In the genomic region with DNA sequence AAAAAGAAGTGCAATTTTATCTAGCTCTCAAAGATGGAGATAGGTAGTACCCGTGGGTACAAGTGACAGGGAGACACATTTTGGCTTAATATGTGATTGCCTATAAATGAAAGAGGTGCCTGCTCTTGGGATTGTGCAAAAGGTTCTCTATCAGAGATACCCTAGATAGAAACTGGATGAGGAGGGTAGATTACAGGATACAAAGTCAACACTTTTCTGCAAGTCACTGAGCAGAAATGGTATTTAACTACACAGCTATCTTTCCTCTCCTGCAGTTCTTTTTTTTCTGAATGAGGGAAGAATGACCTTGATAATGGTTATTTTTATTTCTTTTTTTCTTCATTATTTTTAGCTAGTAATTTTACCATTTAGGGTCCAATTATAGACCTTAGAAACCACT, we compare ENCODE assay signal across 29 cellular contexts.
"Had no signal": no experiment of that assay in that cellular context is flagged by ENCODE, and none has a peak within 500 bp of the region (broad histone marks: within the 10 kb centered on the region; RNA-seq: fewer than 3 reads in every experiment).

No MANE protein-coding gene starts in this region.

- H3K27ac Mint-ChIP-seq: stimulated activated effector memory CD8-positive, alpha-beta T cell treated with anti-CD3 and anti-CD28 coated beads, Interleukin-12 subunit alpha, Interleukin-12 subunit beta, amount 100 ng/mL, for 72 hours; stimulated activated memory B cell treated with anti-CD40 and anti-IgM and Interleukin-4, amounts not matched to agents 10 μg/mL and 1 μg/mL and 100 μg/mL, for 72 hours; stimulated activated naive B cell treated with anti-CD40 and anti-IgM and Interleukin-4, amounts not matched to agents 10 μg/mL and 1 μg/mL and 100 μg/mL, for 72 hours; stimulated activated naive CD8-positive, alpha-beta T cell treated with anti-CD3 and anti-CD28 coated beads, Interleukin-15, amount 100 ng/mL, for 72 hours; stimulated activated naive CD8-positive, alpha-beta T cell treated with anti-CD3 and anti-CD28 coated beads, Interleukin-15, Interleukin-2, amounts not matched to agents 100 ng/mL and 50 ng/mL, for 24 hours; type B pancreatic cell had no signal

- H3K27me3 Mint-ChIP-seq: stimulated activated memory B cell treated with anti-CD40 and anti-IgM and Interleukin-4, amounts not matched to agents 10 μg/mL and 1 μg/mL and 100 μg/mL, for 72 hours had no signal

- H3K27ac ChIP-seq: stomach, suprapubic skin, testis, thoracic aorta, thyroid gland, tibial artery, tibial nerve, transverse colon, upper lobe of left lung, upper lobe of right lung, uterus, vagina had no signal

- H3K27me3 ChIP-seq: stomach, suprapubic skin, testis, thyroid gland, tibial artery, tibial nerve, transverse colon, upper lobe of left lung, upper lobe of right lung, uterus, vagina had no signal

- FAIRE-seq: urothelium cell line had no signal

- ATAC-seq: stimulated activated effector memory CD8-positive, alpha-beta T cell treated with anti-CD3 and anti-CD28 coated beads, Interleukin-12 subunit alpha, Interleukin-12 subunit beta, amount 100 ng/mL, for 72 hours; stimulated activated memory B cell treated with anti-CD40 and anti-IgM and Interleukin-4, amounts not matched to agents 10 μg/mL and 1 μg/mL and 100 μg/mL, for 72 hours; stimulated activated naive B cell treated with anti-CD40 and anti-IgM and Interleukin-4, amounts not matched to agents 10 μg/mL and 1 μg/mL and 100 μg/mL, for 72 hours; stimulated activated naive CD8-positive, alpha-beta T cell treated with anti-CD3 and anti-CD28 coated beads, Interleukin-15, amount 100 ng/mL, for 72 hours; stimulated activated naive CD8-positive, alpha-beta T cell treated with anti-CD3 and anti-CD28 coated beads, Interleukin-15, Interleukin-2, amounts not matched to agents 100 U/mL and 50 U/mL, for 24 hours; upper lobe of right lung had no signal

- H3K9me3 ChIP-seq: stomach, suprapubic skin, testis, thoracic aorta, thyroid gland, tibial artery, tibial nerve, transverse colon, upper lobe of left lung, upper lobe of right lung, uterus, vagina had no signal

- DNase-seq: stimulated activated CD4-positive, alpha-beta T cell treated with anti-CD3 and anti-CD28 coated beads, Interleukin-2, amount 100 ng/mL, for 48 hours; stimulated activated CD4-positive, alpha-beta T cell treated with anti-CD3 and anti-CD28 coated beads, Interleukin-4, amount 100 ng/mL, for 1 hour; stimulated activated CD4-positive, alpha-beta T cell treated with anti-CD3 and anti-CD28 coated beads, Interleukin-4, amount 100 ng/mL, for 24 hours; stimulated activated CD4-positive, alpha-beta T cell treated with anti-CD3 and anti-CD28 coated beads, Interleukin-4, amount 100 ng/mL, for 4 hours; stimulated activated CD8-positive, alpha-beta memory T cell treated with anti-CD3 and anti-CD28 coated beads, Interleukin-4, amount 100 ng/mL, for 48 hours; stimulated activated naive B cell treated with anti-CD40 and anti-IgM and Interleukin-4, amounts not matched to agents 10 μg/mL and 1 μg/mL and 100 μg/mL, for 72 hours; stimulated activated naive CD4-positive, alpha-beta T cell; stimulated activated naive CD4-positive, alpha-beta T cell treated with Interleukin-2 at 50 U/mL for 16 hours; stimulated activated naive CD8-positive, alpha-beta T cell treated with anti-CD3 and anti-CD28 coated beads, Interleukin-15, amount 100 ng/mL, for 72 hours; stimulated activated naive CD8-positive, alpha-beta T cell treated with anti-CD3 and anti-CD28 coated beads, Interleukin-15, Interleukin-2, amounts not matched to agents 100 U/mL and 50 U/mL, for 24 hours; stomach; substantia nigra; testis; thyroid gland; tibial artery; transverse colon; trophoblast cell; upper lobe of left lung; upper lobe of right lung; uterus had no signal

- H3K36me3 ChIP-seq: stomach, suprapubic skin, thoracic aorta, thyroid gland, tibial artery, tibial nerve, transverse colon, upper lobe of left lung, upper lobe of right lung, uterus, vagina had no signal

- H3K4me1 ChIP-seq: stomach, suprapubic skin, testis, tibial artery, transverse colon, upper lobe of right lung, uterus, vagina had no signal

- H3K4me3 Mint-ChIP-seq: stimulated activated effector memory CD8-positive, alpha-beta T cell treated with anti-CD3 and anti-CD28 coated beads, Interleukin-12 subunit alpha, Interleukin-12 subunit beta, amount 100 ng/mL, for 72 hours; stimulated activated memory B cell treated with anti-CD40 and anti-IgM and Interleukin-4, amounts not matched to agents 10 μg/mL and 1 μg/mL and 100 μg/mL, for 72 hours; stimulated activated naive B cell treated with anti-CD40 and anti-IgM and Interleukin-4, amounts not matched to agents 10 μg/mL and 1 μg/mL and 100 μg/mL, for 72 hours; stimulated activated naive CD8-positive, alpha-beta T cell treated with anti-CD3 and anti-CD28 coated beads, Interleukin-15, amount 100 ng/mL, for 72 hours; stimulated activated naive CD8-positive, alpha-beta T cell treated with anti-CD3 and anti-CD28 coated beads, Interleukin-15, Interleukin-2, amounts not matched to agents 100 ng/mL and 50 ng/mL, for 24 hours; type B pancreatic cell had no signal

- H3K9me3 Mint-ChIP-seq: stimulated activated effector memory CD8-positive, alpha-beta T cell treated with anti-CD3 and anti-CD28 coated beads, Interleukin-12 subunit alpha, Interleukin-12 subunit beta, amount 100 ng/mL, for 72 hours; stimulated activated memory B cell treated with anti-CD40 and anti-IgM and Interleukin-4, amounts not matched to agents 10 μg/mL and 1 μg/mL and 100 μg/mL, for 72 hours; stimulated activated naive B cell treated with anti-CD40 and anti-IgM and Interleukin-4, amounts not matched to agents 10 μg/mL and 1 μg/mL and 100 μg/mL, for 72 hours; stimulated activated naive CD8-positive, alpha-beta T cell treated with anti-CD3 and anti-CD28 coated beads, Interleukin-15, amount 100 ng/mL, for 72 hours; stimulated activated naive CD8-positive, alpha-beta T cell treated with anti-CD3 and anti-CD28 coated beads, Interleukin-15, Interleukin-2, amounts not matched to agents 100 ng/mL and 50 ng/mL, for 24 hours; type B pancreatic cell had no signal

- H3K4me3 ChIP-seq: stomach, suprapubic skin, testis, thoracic aorta, thyroid gland, tibial artery, tibial nerve, transverse colon, upper lobe of left lung, upper lobe of right lung, uterus, vagina had no signal

- H3K36me3 Mint-ChIP-seq: stimulated activated effector memory CD8-positive, alpha-beta T cell treated with anti-CD3 and anti-CD28 coated beads, Interleukin-12 subunit alpha, Interleukin-12 subunit beta, amount 100 ng/mL, for 72 hours; stimulated activated memory B cell treated with anti-CD40 and anti-IgM and Interleukin-4, amounts not matched to agents 10 μg/mL and 1 μg/mL and 100 μg/mL, for 72 hours; stimulated activated naive B cell treated with anti-CD40 and anti-IgM and Interleukin-4, amounts not matched to agents 10 μg/mL and 1 μg/mL and 100 μg/mL, for 72 hours; type B pancreatic cell had no signal

- H3K4me1 Mint-ChIP-seq: stimulated activated memory B cell treated with anti-CD40 and anti-IgM and Interleukin-4, amounts not matched to agents 10 μg/mL and 1 μg/mL and 100 μg/mL, for 72 hours had no signal
